29 cellular contexts compared by ENCODE assay signal in the genomic region with DNA sequence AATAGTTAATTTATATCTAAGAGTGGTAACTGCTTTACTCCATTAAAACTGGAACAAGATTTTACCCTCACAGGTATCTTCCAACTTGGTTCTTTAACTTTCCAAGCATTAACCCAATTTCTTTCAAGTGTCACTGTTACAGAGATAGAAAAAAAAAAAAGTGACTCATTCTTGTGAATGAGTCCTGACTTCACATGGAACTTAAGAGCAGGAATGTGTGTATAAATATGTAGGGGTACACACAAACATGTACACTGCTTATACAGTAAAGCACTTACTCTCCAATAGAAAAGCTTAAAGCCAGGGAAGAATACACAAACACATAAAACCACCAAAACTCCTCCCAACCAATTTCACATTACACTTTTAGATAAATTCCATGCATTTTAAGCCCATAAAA.
"Had no signal": no experiment of that assay in that cellular context is flagged by ENCODE, and none has a peak within 500 bp of the region (broad histone marks: within the 10 kb centered on the region; RNA-seq: fewer than 3 reads in every experiment).

No MANE protein-coding gene starts in this region.

- DNase-seq: activated CD4-positive, alpha-beta T cell treated with anti-CD3 and anti-CD28 coated beads for 36 hours; activated CD4-positive, CD25-positive, alpha-beta regulatory T cell; activated CD8-positive, alpha-beta memory T cell treated with anti-CD3 and anti-CD28 coated beads for 24 hours; activated effector memory CD4-positive, alpha-beta T cell treated with Interleukin-2 at 50 U/mL for 16 hours; activated naive CD4-positive, alpha-beta T cell treated with Interleukin-2 at 50 U/mL for 16 hours; aorta; body of pancreas; cortex of kidney; effector memory CD8-positive, alpha-beta T cell; head of caudate nucleus; hippocampal formation; immature natural killer cell; kidney glomerular epithelial cell; left lung; lower lobe of right lung; mesendoderm; posterior cingulate gyrus; small intestine; stimulated activated CD4-positive, alpha-beta T cell treated with anti-CD3 and anti-CD28 coated beads, Interleukin-4, amount 100 ng/mL, for 4 hours; stimulated activated CD8-positive, alpha-beta memory T cell treated with anti-CD3 and anti-CD28 coated beads, Interleukin-4, amount 100 ng/mL, for 48 hours; stimulated activated naive CD8-positive, alpha-beta T cell treated with anti-CD3 and anti-CD28 coated beads, Interleukin-15, amount 100 ng/mL, for 72 hours; T-helper 1 cell; thyroid gland; upper lobe of left lung had no signal

- H3K27ac ChIP-seq: body of pancreas, cardiac muscle cell, left lung, lower lobe of right lung, thyroid gland, upper lobe of left lung, vagina had no signal

- H3K4me1 ChIP-seq: body of pancreas, thyroid gland, vagina had no signal

- H3K27me3 ChIP-seq: body of pancreas, cardiac muscle cell, left lung, thyroid gland, upper lobe of left lung, vagina had no signal

- H3K4me3 ChIP-seq: body of pancreas, cardiac muscle cell, left lung, lower lobe of right lung, thyroid gland, upper lobe of left lung, vagina had no signal

- ATAC-seq: activated CD4-positive, alpha-beta T cell treated with anti-CD3 and anti-CD28 coated beads for 36 hours; body of pancreas; effector memory CD8-positive, alpha-beta T cell; left lung; lower lobe of right lung; natural killer cell treated with Interleukin-12 subunit alpha and Interleukin-12 subunit beta and Interleukin-15 and Interleukin-18, amount 100 ng/mL, for 72 hours; sciatic nerve; stimulated activated memory B cell treated with anti-CD40 and anti-IgM and Interleukin-4, amounts not matched to agents 10 μg/mL and 1 μg/mL and 100 μg/mL, for 72 hours; stimulated activated naive CD8-positive, alpha-beta T cell treated with anti-CD3 and anti-CD28 coated beads, Interleukin-15, amount 100 ng/mL, for 72 hours had no signal

- H3K9me3 ChIP-seq: body of pancreas, left lung, lower lobe of right lung, thyroid gland, upper lobe of left lung, vagina had no signal
